ENCODE assay signal across 1 cellular context in the genomic region with DNA sequence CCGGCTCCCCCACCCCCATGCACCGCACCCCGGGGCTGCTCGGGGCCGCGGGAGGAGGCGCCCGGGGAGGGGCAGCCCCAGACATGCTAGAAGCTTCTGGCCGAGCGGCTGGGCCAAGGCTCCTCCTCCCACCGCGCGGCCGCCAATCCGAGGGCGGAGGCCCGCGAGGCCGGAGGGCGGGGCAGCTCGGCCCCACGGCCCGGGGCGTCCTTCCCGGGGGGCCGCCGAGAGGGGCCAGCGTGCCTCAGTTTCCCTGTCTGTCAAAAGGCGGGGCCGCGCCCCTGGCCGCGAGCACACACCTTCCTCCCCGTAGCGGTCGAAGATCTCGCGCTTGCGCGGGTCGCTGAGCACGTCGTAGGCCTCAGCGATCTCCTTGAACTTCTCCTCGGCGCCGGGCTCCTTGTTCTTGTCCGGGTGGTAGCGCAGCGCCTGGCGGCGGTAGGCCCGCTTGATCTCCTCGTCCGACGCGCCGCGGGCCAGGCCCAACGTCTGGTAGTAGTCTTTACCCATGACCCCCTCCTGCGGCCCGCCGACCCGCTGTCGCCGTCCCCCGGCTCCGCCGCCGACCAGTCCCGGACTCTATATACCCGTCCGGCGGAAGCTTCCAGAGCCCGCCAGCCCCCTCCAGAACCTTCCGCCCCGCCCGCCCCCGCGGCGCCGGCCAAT.
TF ChIP-seq lines count a peak whose summit lies in the region.

A gene (minus strand): TSS at position 558 of the 666 bp plus-strand sequence. CDS start 48 bp downstream, at position 510.

TF ChIP-seq in PFSK-1, 5 proteins besides CTCF, POLR2A, EP300 and RAD21 (continued from another document):
- TF ChIP-seq, protein P1, sequence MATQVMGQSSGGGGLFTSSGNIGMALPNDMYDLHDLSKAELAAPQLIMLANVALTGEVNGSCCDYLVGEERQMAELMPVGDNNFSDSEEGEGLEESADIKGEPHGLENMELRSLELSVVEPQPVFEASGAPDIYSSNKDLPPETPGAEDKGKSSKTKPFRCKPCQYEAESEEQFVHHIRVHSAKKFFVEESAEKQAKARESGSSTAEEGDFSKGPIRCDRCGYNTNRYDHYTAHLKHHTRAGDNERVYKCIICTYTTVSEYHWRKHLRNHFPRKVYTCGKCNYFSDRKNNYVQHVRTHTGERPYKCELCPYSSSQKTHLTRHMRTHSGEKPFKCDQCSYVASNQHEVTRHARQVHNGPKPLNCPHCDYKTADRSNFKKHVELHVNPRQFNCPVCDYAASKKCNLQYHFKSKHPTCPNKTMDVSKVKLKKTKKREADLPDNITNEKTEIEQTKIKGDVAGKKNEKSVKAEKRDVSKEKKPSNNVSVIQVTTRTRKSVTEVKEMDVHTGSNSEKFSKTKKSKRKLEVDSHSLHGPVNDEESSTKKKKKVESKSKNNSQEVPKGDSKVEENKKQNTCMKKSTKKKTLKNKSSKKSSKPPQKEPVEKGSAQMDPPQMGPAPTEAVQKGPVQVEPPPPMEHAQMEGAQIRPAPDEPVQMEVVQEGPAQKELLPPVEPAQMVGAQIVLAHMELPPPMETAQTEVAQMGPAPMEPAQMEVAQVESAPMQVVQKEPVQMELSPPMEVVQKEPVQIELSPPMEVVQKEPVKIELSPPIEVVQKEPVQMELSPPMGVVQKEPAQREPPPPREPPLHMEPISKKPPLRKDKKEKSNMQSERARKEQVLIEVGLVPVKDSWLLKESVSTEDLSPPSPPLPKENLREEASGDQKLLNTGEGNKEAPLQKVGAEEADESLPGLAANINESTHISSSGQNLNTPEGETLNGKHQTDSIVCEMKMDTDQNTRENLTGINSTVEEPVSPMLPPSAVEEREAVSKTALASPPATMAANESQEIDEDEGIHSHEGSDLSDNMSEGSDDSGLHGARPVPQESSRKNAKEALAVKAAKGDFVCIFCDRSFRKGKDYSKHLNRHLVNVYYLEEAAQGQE (IDR thresholded peaks at IDR 0.05; ENCODE audit: insufficient read depth in 1 of 2, low read depth in 2 of 2, low read length in 2 of 2), result no peak; a peak in 1 of 4 replicates
- TF ChIP-seq TAF1 (IDR thresholded peaks at IDR 0.05; ENCODE audit: borderline replicate concordance, insufficient read depth, low read length), result peak; percentile 59; the same call in 1 of the 2 replicates
